In the genomic region with DNA sequence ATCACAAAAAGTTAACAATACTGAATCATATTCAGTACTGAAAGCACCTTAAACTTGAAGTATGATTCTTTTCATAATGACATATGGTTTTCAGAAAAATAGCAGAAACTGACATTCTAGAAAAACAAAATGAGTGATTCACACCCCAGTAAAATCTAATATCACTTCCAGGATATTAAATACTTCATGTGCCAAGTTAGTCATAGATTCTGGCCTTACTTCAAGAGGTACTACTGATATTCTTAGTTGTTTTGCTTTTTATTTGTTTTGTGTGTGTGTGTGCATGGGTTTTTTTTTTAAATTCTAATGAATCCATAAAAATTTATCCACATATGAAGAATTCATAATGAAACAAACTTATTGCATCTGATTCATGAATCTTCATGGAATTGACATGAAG, we compare ENCODE assay signal across 18 cellular contexts.
DNase-seq lines count a peak whose midpoint lies in the region; ATAC-seq and TF ChIP-seq lines count a peak whose summit lies in the region.
"Had no signal": no experiment of that assay in that cellular context is flagged by ENCODE, and none has a peak within 500 bp of the region (broad histone marks: within the 10 kb centered on the region; RNA-seq: fewer than 3 reads in every experiment).

No MANE protein-coding gene starts in this region.

- no peaks in the 10 kb centered on the region for H3K36me3 ChIP-seq in aorta (ENCODE audit: control insufficient read depth in 1 of 2, insufficient read depth in 2 of 2, low read length in 1 of 2)
- H3K36me3 ChIP-seq: BLaER1 treated with 17β-estradiol and CSF1 and Interleukin-3, amounts not matched to agents 10 nM and 100 nM had no signal

- H3K27ac Mint-ChIP-seq in activated T-helper 17 cell treated with anti-CD3 and anti-CD28 coated beads, Interleukin-2, amount 50 U/mL, for 72 hours = no peak overlapping the region

- H3K4me3 ChIP-seq in epithelial cell of esophagus (ENCODE audit: low read length) = no peak overlapping the region
- H3K4me3 ChIP-seq in aorta (ENCODE audit: low read length in 2 of 2) = no peak overlapping the region
- H3K4me3 ChIP-seq: BLaER1 treated with 17β-estradiol and CSF1 and Interleukin-3, amounts not matched to agents 10 nM and 100 nM; K562 had no signal

- no peak for TF ChIP-seq CTCF in epithelial cell of esophagus (IDR thresholded peaks at IDR 0.05; ENCODE audit: insufficient read depth, low read depth, low read length, missing control alignments)

- H3K27me3 ChIP-seq in aorta (ENCODE audit: control insufficient read depth in 1 of 2, insufficient read depth in 2 of 2, low read length in 1 of 2) = no peaks in the 10 kb centered on the region
- H3K27me3 ChIP-seq: BLaER1 treated with 17β-estradiol and CSF1 and Interleukin-3, amounts not matched to agents 10 nM and 100 nM had no signal

- H3K4me1 Mint-ChIP-seq in activated T-helper 17 cell treated with anti-CD3 and anti-CD28 coated beads, Interleukin-2, amount 50 U/mL, for 72 hours = no peaks in the 10 kb centered on the region

- no peaks in the 10 kb centered on the region for H3K9me3 ChIP-seq in aorta (ENCODE audit: control insufficient read depth, low read length)
- H3K9me3 ChIP-seq: BLaER1 treated with 17β-estradiol and CSF1 and Interleukin-3, amounts not matched to agents 10 nM and 100 nM had no signal

- H3K4me1 ChIP-seq in aorta (ENCODE audit: control insufficient read depth in 1 of 2, insufficient read depth in 2 of 2, low read length in 2 of 2) = no peaks in the 10 kb centered on the region
- H3K4me1 ChIP-seq: BLaER1 treated with 17β-estradiol and CSF1 and Interleukin-3, amounts not matched to agents 10 nM and 100 nM had no signal

- ATAC-seq in activated T-helper 17 cell treated with anti-CD3 and anti-CD28 coated beads, Interleukin-2, amount 50 U/mL, for 72 hours (replicated peaks) = peak; percentile 18
- ATAC-seq in aorta (ENCODE audit: low FRiP score) = no peak
- ATAC-seq: K562 had no signal

- no peaks in the 10 kb centered on the region for H3K27me3 Mint-ChIP-seq in activated T-helper 17 cell treated with anti-CD3 and anti-CD28 coated beads, Interleukin-2, amount 50 U/mL, for 72 hours

- no peak overlapping the region for H3K27ac ChIP-seq in aorta (ENCODE audit: low read depth in 1 of 2, low read length in 2 of 2)
- H3K27ac ChIP-seq: BLaER1 treated with 17β-estradiol and CSF1 and Interleukin-3, amounts not matched to agents 10 nM and 100 nM had no signal

- peaks cover under 1% of the 10 kb centered on the region for H3K9me3 Mint-ChIP-seq in activated T-helper 17 cell treated with anti-CD3 and anti-CD28 coated beads, Interleukin-2, amount 50 U/mL, for 72 hours

- intact Hi-C loops in aorta (cut with DNase I) = no loop called here

- peak; percentile 9 for DNase-seq in GM03348 (ENCODE audit: low spot score)
- DNase-seq in epithelial cell of esophagus (ENCODE audit: low read depth) = peak; percentile 24
- peak; percentile 31 for DNase-seq in myocyte (ENCODE audit: low read depth)
- DNase-seq in aorta = no peak
- DNase-seq in NCI-H2196 (lab: John Stamatoyannopoulos, UW; ENCODE audit: unreplicated experiment) = no peak
- no peak for DNase-seq in NCI-H774 (lab: John Stamatoyannopoulos, UW)
- no peak for DNase-seq in DMS153 (lab: John Stamatoyannopoulos, UW)
- DNase-seq: DND-41, GDM1, GOT3, NCI-H1048, NCI-H146, NCI-H226, NCI-H526 treated with DMSO at 0.1 percent for 48 hours, SIG-M5 had no signal

- no peak overlapping the region for H3K4me3 Mint-ChIP-seq in activated T-helper 17 cell treated with anti-CD3 and anti-CD28 coated beads, Interleukin-2, amount 50 U/mL, for 72 hours

- no peaks in the 10 kb centered on the region for H3K36me3 Mint-ChIP-seq in activated T-helper 17 cell treated with anti-CD3 and anti-CD28 coated beads, Interleukin-2, amount 50 U/mL, for 72 hours (ENCODE audit: low read depth)

Comparison
In these comparisons a context has a peak if more than half of its experiments do, and no peak if none do; other contexts are left out.
1. DNase-seq: peak in GM03348 (single experiment), epithelial cell of esophagus (single experiment) and myocyte (single experiment); none in aorta (0 of 2), NCI-H2196 (single experiment), NCI-H774 (single experiment) and DMS153 (single experiment).